7 cellular contexts compared by ENCODE assay signal in genomic region chr9:27107241-27107640, GRCh38.
"Had no signal": no experiment of that assay in that cellular context is flagged by ENCODE, and none has a peak within 500 bp of the region (broad histone marks: within the 10 kb centered on the region; RNA-seq: fewer than 3 reads in every experiment).

No MANE protein-coding gene starts in this region.

- ATAC-seq: GM23338 had no signal

- H3K4me2 ChIP-seq: GM23338 had no signal

- DNase-seq: H9, HCEC 1CT, KBM-7 had no signal

- H2AFZ ChIP-seq: GM23338 had no signal

- FAIRE-seq: H1, H54, HTR-8/SVneo had no signal

- H3K4me3 ChIP-seq: GM23338 had no signal
